Comparison of ENCODE assay signal across 22 cellular contexts in the genomic region with DNA sequence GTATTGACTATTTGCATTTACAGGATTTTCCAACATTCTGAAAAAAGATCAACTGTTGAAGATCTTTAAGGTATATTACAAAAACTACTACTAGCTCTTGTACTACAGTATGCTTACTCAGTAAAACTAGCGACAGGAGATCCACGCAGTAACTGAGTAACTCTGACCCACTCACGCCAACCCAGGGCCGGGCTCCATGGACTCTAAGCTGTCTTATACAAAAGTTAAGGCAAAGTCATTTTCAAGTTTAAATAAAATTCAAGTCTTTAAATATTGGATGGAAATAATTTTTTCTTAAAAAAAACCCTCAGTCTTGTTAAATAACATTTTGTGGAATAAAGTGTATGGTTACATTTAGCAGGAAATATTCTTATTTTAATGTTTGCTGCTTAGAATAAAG.
DNase-seq lines count a peak whose midpoint lies in the region; ATAC-seq, FAIRE-seq and TF ChIP-seq lines count a peak whose summit lies in the region.
"Had no signal": no experiment of that assay in that cellular context is flagged by ENCODE, and none has a peak within 500 bp of the region (broad histone marks: within the 10 kb centered on the region; RNA-seq: fewer than 3 reads in every experiment).

No MANE protein-coding gene starts in this region.

- no peak for TF ChIP-seq CTCF in GM12878 (IDR thresholded peaks at IDR 0.05 in 2 of 3, conservative IDR thresholded peaks at IDR 0.05 in 1 of 3; ENCODE audit: control insufficient read depth in 2 of 3, extremely low read depth in 1 of 3, insufficient read depth in 1 of 3, low read depth in 3 of 3, low read length in 3 of 3)
- TF ChIP-seq CTCF in esophagus muscularis mucosa (IDR thresholded peaks at IDR 0.05), result no peak
- TF ChIP-seq CTCF in neural progenitor cell (IDR thresholded peaks at IDR 0.05), result no peak

- in situ Hi-C loops in GM12878 (cut with MboI), result no loop called here

- no peak overlapping the region for H3K4me3 Mint-ChIP-seq in neural progenitor cell
- H3K4me3 Mint-ChIP-seq: B cell; CD4-positive, alpha-beta T cell; CD8-positive, alpha-beta memory T cell had no signal

- H3K4me3 ChIP-seq in GM12878, result no peak overlapping the region
- H3K4me3 ChIP-seq in esophagus muscularis mucosa, result no peak overlapping the region
- no peak overlapping the region for H3K4me3 ChIP-seq in neural progenitor cell
- H3K4me3 ChIP-seq in right cardiac atrium (ENCODE audit: low read length), result no peak overlapping the region
- H3K4me3 ChIP-seq: BLaER1, GM23248 had no signal

- no TSS peak for BruUV-seq in GM12878 (replicated peaks; lab: Mats Ljungman, UMichigan)

- no peak overlapping the region for H3K27ac ChIP-seq in GM12878 (ENCODE audit: control insufficient read depth, insufficient read depth)
- H3K27ac ChIP-seq in esophagus muscularis mucosa (replicated peaks in 1 of 4), result no peak overlapping the region
- peak overlapping the region; percentile 23 for H3K27ac ChIP-seq in neural progenitor cell
- no peak overlapping the region for H3K27ac ChIP-seq in right cardiac atrium (ENCODE audit: low read length)
- H3K27ac ChIP-seq: BLaER1, C4-2B, GM23248 had no signal

- SMC1A ChIA-PET in GM12878 (lab: Charles Lee; ENCODE audit: uncharacterized antibody, unreplicated experiment), result no interaction called here

- RAD21 ChIA-PET in GM12878 (lab: Charles Lee; ENCODE audit: unreplicated experiment), result interaction anchor here (0.8 kb wide), 1 partner anchor 301 kb away, joined by 3 read pairs; no protein-coding TSS in a partner anchor

- DNase-seq in GM12878 (ENCODE audit: low read depth, low spot score), result no peak
- DNase-seq in esophagus muscularis mucosa (ENCODE audit: extremely low spot score), result peak; percentile 90
- no peak for DNase-seq in neural progenitor cell (ENCODE audit: low spot score)
- DNase-seq in A172 (ENCODE audit: low spot score), result no peak
- no peak for DNase-seq in right cardiac atrium
- DNase-seq in HT-29 (ENCODE audit: low spot score), result no peak
- DNase-seq: CD4-positive, alpha-beta T cell; CD8-positive, alpha-beta memory T cell; DMS 273 treated with DMSO at 0.1 percent for 48 hours; DMS79; EL; GF-D8; GM23248; H7 had no signal

- POLR2A ChIA-PET in GM12878 (lab: Charles Lee), result interaction anchor here (0.6 kb wide), 1 partner anchor 128 kb away, joined by 6 read pairs; no protein-coding TSS in a partner anchor

- H3K9me3 Mint-ChIP-seq in neural progenitor cell, result no peaks in the 10 kb centered on the region
- H3K9me3 Mint-ChIP-seq: CD4-positive, alpha-beta T cell; CD8-positive, alpha-beta memory T cell had no signal

- H3K36me3 Mint-ChIP-seq in neural progenitor cell, result peaks cover 27% of the 10 kb centered on the region

- H4K20me1 ChIP-seq in GM12878 (ENCODE audit: control insufficient read depth, insufficient read depth) (no peaks in the 10 kb centered on the region; the same call in 1 of the 2 replicates), neural progenitor cell (ENCODE audit: low read depth) (peaks cover 9% of the 10 kb centered on the region)

- 98% methylated on average over 4 of the region's 4 CpGs for whole genome bisulfite sequencing in GM12878 (ENCODE audit: insufficient coverage, insufficient replicate concordance, low lambda C conversion rate, missing lambda C conversion rate)
- WGBS in esophagus muscularis mucosa, result 96% methylated on average over 4 of the region's 4 CpGs
- WGBS in right cardiac atrium, result 98% methylated on average over 4 of the region's 4 CpGs

- no peak for TF ChIP-seq POLR2A in GM12878 (IDR thresholded peaks at IDR 0.05; ENCODE audit: low read depth, low read length)
- TF ChIP-seq POLR2A in esophagus muscularis mucosa (IDR thresholded peaks at IDR 0.05; ENCODE audit: low read depth), result no peak

- no peak for FAIRE-seq in GM12878 (lab: Jason Lieb, UNC)
- FAIRE-seq: A204.1, D721Med, GM12892, H1 had no signal

- H3K9me3 ChIP-seq in GM12878 (replicated peaks; ENCODE audit: control insufficient read depth, insufficient read depth, low read length), result no peaks in the 10 kb centered on the region
- no peaks in the 10 kb centered on the region for H3K9me3 ChIP-seq in esophagus muscularis mucosa
- no peaks in the 10 kb centered on the region for H3K9me3 ChIP-seq in neural progenitor cell (ENCODE audit: low read depth)
- H3K9me3 ChIP-seq in right cardiac atrium (ENCODE audit: control insufficient read depth, low read length), result no peaks in the 10 kb centered on the region
- H3K9me3 ChIP-seq: BLaER1 had no signal

- H3K36me3 ChIP-seq in GM12878 (ENCODE audit: control insufficient read depth in 2 of 2, insufficient read depth in 2 of 2, low read length in 1 of 2) (peaks cover 14 to 37% of the 10 kb centered on the region in 2 experiments), esophagus muscularis mucosa (peaks cover 60 to 97% (median 84%) of the 10 kb centered on the region in 4 donors), neural progenitor cell (peaks cover 11% of the 10 kb centered on the region)

- H2AFZ ChIP-seq in GM12878 (ENCODE audit: control insufficient read depth, low read depth, low read length) (no peak overlapping the region), neural progenitor cell (replicated peaks) (no peak overlapping the region)
- H2AFZ ChIP-seq: GM23248 had no signal

- no peaks in the 10 kb centered on the region for H3K79me2 ChIP-seq in GM12878 (ENCODE audit: control insufficient read depth, insufficient read depth, low read length)
- no peaks in the 10 kb centered on the region for H3K79me2 ChIP-seq in neural progenitor cell (ENCODE audit: low read depth)

- H3K27me3 ChIP-seq in GM12878 (replicated peaks in 1 of 2; ENCODE audit: control insufficient read depth in 2 of 2, insufficient read depth in 2 of 2, low read length in 1 of 2) (no peaks in the 10 kb centered on the region), esophagus muscularis mucosa (no peaks in the 10 kb centered on the region), neural progenitor cell (no peaks in the 10 kb centered on the region), right cardiac atrium (ENCODE audit: control insufficient read depth, insufficient read depth) (no peaks in the 10 kb centered on the region)
- H3K27me3 ChIP-seq: BLaER1 had no signal

- intact Hi-C loops in GM12878 (cut with micrococcal nuclease; ENCODE audit: unreplicated experiment), result no loop called here
- intact Hi-C loops in esophagus muscularis mucosa (cut with DNase I), result no loop called here
- intact Hi-C loops in right cardiac atrium (cut with DNase I), result loop anchor here in 1 of 4 donors (10.0 kb wide), 1 partner anchor 317 kb away; no protein-coding TSS in a partner anchor

- no peaks in the 10 kb centered on the region for H3K4me1 Mint-ChIP-seq in neural progenitor cell
- H3K4me1 Mint-ChIP-seq: CD8-positive, alpha-beta memory T cell had no signal

- TF ChIP-seq RAD21 in GM12878 (IDR thresholded peaks at IDR 0.05; ENCODE audit: insufficient read depth, low read depth, low read length), result no peak

- H3K27me3 Mint-ChIP-seq in neural progenitor cell (ENCODE audit: insufficient read depth, low read depth), result peaks cover 6% of the 10 kb centered on the region
- H3K27me3 Mint-ChIP-seq: B cell; CD4-positive, alpha-beta T cell; CD8-positive, alpha-beta memory T cell had no signal

- H3F3A ChIP-seq in neural progenitor cell (ENCODE audit: low read depth), result peaks cover 11% of the 10 kb centered on the region

- H3K4me1 ChIP-seq in GM12878 (ENCODE audit: control insufficient read depth, insufficient read depth, low read length) (no peaks in the 10 kb centered on the region), esophagus muscularis mucosa (no peaks in the 10 kb centered on the region), neural progenitor cell (no peaks in the 10 kb centered on the region), right cardiac atrium (ENCODE audit: control insufficient read depth, insufficient read depth, low read length) (no peaks in the 10 kb centered on the region)

- no peak overlapping the region for H3K4me2 ChIP-seq in GM12878 (ENCODE audit: control insufficient read depth, insufficient read depth)
- no peak overlapping the region for H3K4me2 ChIP-seq in neural progenitor cell
- H3K4me2 ChIP-seq: BLaER1 had no signal

- ATAC-seq in GM12878 (no peak), right cardiac atrium (no peak)
- ATAC-seq: HCT116 had no signal

- TF ChIP-seq EP300 in GM12878 (IDR thresholded peaks at IDR 0.05; ENCODE audit: borderline replicate concordance in 1 of 2, control insufficient read depth in 1 of 2, low read depth in 2 of 2, low read length in 2 of 2) (no peak), esophagus muscularis mucosa (IDR thresholded peaks at IDR 0.05) (no peak)

- CTCF ChIA-PET in GM12878 (lab: Yijun Ruan, JAX), result interaction anchor here (1.0 kb wide), 1 partner anchor 16 kb away, joined by 3 read pairs; no protein-coding TSS in a partner anchor

- H3K9ac ChIP-seq in GM12878 (ENCODE audit: control insufficient read depth, insufficient read depth, low read length) (no peak overlapping the region), neural progenitor cell (no peak overlapping the region)
- H3K9ac ChIP-seq: BLaER1, GM23248 had no signal

- H3K27ac Mint-ChIP-seq in neural progenitor cell, result no peak overlapping the region
- H3K27ac Mint-ChIP-seq: B cell; CD4-positive, alpha-beta T cell had no signal

TF ChIP-seq in GM12878, 131 proteins besides CTCF, POLR2A, EP300 and RAD21:
- TF ChIP-seq PAX5 (IDR thresholded peaks at IDR 0.05; ENCODE audit: borderline replicate concordance, low read depth, low read length) (no peak), HDAC6 (IDR thresholded peaks at IDR 0.05; ENCODE audit: unreplicated experiment) (no peak), SMAD5 (IDR thresholded peaks at IDR 0.05; ENCODE audit: low read depth) (no peak)
- TF ChIP-seq, protein P1, sequence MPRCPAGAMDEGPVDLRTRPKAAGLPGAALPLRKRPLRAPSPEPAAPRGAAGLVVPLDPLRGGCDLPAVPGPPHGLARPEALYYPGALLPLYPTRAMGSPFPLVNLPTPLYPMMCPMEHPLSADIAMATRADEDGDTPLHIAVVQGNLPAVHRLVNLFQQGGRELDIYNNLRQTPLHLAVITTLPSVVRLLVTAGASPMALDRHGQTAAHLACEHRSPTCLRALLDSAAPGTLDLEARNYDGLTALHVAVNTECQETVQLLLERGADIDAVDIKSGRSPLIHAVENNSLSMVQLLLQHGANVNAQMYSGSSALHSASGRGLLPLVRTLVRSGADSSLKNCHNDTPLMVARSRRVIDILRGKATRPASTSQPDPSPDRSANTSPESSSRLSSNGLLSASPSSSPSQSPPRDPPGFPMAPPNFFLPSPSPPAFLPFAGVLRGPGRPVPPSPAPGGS (IDR thresholded peaks at IDR 0.05; ENCODE audit: borderline replicate concordance, insufficient read depth, low read depth, low read length, poor library complexity, severe bottlenecking), result peak; percentile 59
- TF ChIP-seq, protein P2, sequence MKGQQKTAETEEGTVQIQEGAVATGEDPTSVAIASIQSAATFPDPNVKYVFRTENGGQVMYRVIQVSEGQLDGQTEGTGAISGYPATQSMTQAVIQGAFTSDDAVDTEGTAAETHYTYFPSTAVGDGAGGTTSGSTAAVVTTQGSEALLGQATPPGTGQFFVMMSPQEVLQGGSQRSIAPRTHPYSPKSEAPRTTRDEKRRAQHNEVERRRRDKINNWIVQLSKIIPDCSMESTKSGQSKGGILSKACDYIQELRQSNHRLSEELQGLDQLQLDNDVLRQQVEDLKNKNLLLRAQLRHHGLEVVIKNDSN (IDR thresholded peaks at IDR 0.05; ENCODE audit: borderline replicate concordance, extremely low read length, insufficient read depth, low read depth, low read length), result no peak
TF ChIP-seq in GM12878: peak in this region for 1.
